12 cellular contexts compared by ENCODE assay signal in genomic region chr12:106112094-106112822, GRCh38. TPM values are rescaled to one million over a fixed set of nuclear protein-coding genes. Genes with fewer than 3 reads are reported as not detected.
DNase-seq lines count a peak whose midpoint lies in the region; ATAC-seq and TF ChIP-seq lines count a peak whose summit lies in the region.
"Had no signal": no experiment of that assay in that cellular context is flagged by ENCODE, and none has a peak within 500 bp of the region (broad histone marks: within the 10 kb centered on the region; RNA-seq: fewer than 3 reads in every experiment).

No MANE protein-coding gene starts in this region.

- CTCF ChIA-PET in naive thymus-derived CD4-positive, alpha-beta T cell (lab: Charles Lee) = no interaction called here

- H3K4me3 ChIP-seq in coronary artery (no peak overlapping the region), neuronal stem cell (ENCODE audit: low read length in 2 of 2) (peak overlapping the region in 1 of 2 donors; percentile 13)
- H3K4me3 ChIP-seq in naive thymus-derived CD4-positive, alpha-beta T cell (ENCODE audit: low read length) = no peak overlapping the region

- POLR2A ChIA-PET in naive thymus-derived CD4-positive, alpha-beta T cell (lab: Charles Lee) = no interaction called here

- no peak for ATAC-seq in GM18909 (IDR thresholded peaks at IDR 0.05; ENCODE audit: poor library complexity, unreplicated experiment)
- ATAC-seq in GM21737 (IDR thresholded peaks at IDR 0.05; ENCODE audit: unreplicated experiment) = no peak
- no peak for ATAC-seq in left lobe of liver
- ATAC-seq in naive thymus-derived CD4-positive, alpha-beta T cell = no peak

- H3K9ac ChIP-seq in neuronal stem cell (ENCODE audit: low read depth, low read length, poor library complexity) = peak overlapping the region; percentile 36
- H3K9ac ChIP-seq: KMS-11 had no signal

- H4K8ac ChIP-seq in neuronal stem cell (ENCODE audit: low read depth, low read length) = no peak overlapping the region

- H2BK5ac ChIP-seq in neuronal stem cell (ENCODE audit: low read length) = no peak overlapping the region

- H3K4me3 Mint-ChIP-seq in naive thymus-derived CD4-positive, alpha-beta T cell = no peak overlapping the region

- no peak overlapping the region for H2BK120ac ChIP-seq in neuronal stem cell (ENCODE audit: low read depth, low read length)

- no peaks in the 10 kb centered on the region for H3K36me3 Mint-ChIP-seq in naive thymus-derived CD4-positive, alpha-beta T cell

- no peak overlapping the region for H4K91ac ChIP-seq in neuronal stem cell (ENCODE audit: low read depth, low read length, poor library complexity)

- no peak for TF ChIP-seq CTCF in coronary artery (IDR thresholded peaks at IDR 0.05)

- peaks cover 20 to 38% (median 25%) of the 10 kb centered on the region in 5 donors for H3K27me3 Mint-ChIP-seq in naive thymus-derived CD4-positive, alpha-beta T cell

- H2BK12ac ChIP-seq in neuronal stem cell (ENCODE audit: low read length) = no peak overlapping the region

- peaks cover 57 to 74% of the 10 kb centered on the region in 2 donors for H3K4me1 ChIP-seq in neuronal stem cell (ENCODE audit: control insufficient read depth in 2 of 2, insufficient read depth in 1 of 2, low read depth in 1 of 2, low read length in 2 of 2)
- no peaks in the 10 kb centered on the region for H3K4me1 ChIP-seq in naive thymus-derived CD4-positive, alpha-beta T cell (ENCODE audit: control insufficient read depth in 2 of 2, insufficient read depth in 2 of 2, low read length in 2 of 2)

- no peak overlapping the region for H2AFZ ChIP-seq in neuronal stem cell (ENCODE audit: low read length)

- H3K9me3 Mint-ChIP-seq in naive thymus-derived CD4-positive, alpha-beta T cell = peaks cover 0 to 2% (median 0%) of the 10 kb centered on the region in 11 donors

- H3K14ac ChIP-seq in neuronal stem cell (ENCODE audit: low read length) = no peak overlapping the region

- peak overlapping the region; percentile 87 to 96 for H3K27ac ChIP-seq in coronary artery
- no peak overlapping the region for H3K27ac ChIP-seq in neuronal stem cell (replicated peaks; ENCODE audit: low read length)
- no peak overlapping the region for H3K27ac ChIP-seq in naive thymus-derived CD4-positive, alpha-beta T cell (ENCODE audit: low read depth, low read length)
- H3K27ac ChIP-seq: C4-2B had no signal

- WGBS in neuronal stem cell (ENCODE audit: extremely low coverage in 2 of 2, insufficient read length in 2 of 2, insufficient replicate concordance in 1 of 2), 2 donors = no CpG with 5 or more reads among the region's 13 CpGs

- H2AK5ac ChIP-seq in neuronal stem cell (ENCODE audit: low read depth, low read length) = peak overlapping the region; percentile 27

- no peaks in the 10 kb centered on the region for H3K9me3 ChIP-seq in neuronal stem cell (replicated peaks in 1 of 2; ENCODE audit: control insufficient read depth in 2 of 2, insufficient read depth in 1 of 2, low read depth in 1 of 2, low read length in 2 of 2)
- no peaks in the 10 kb centered on the region for H3K9me3 ChIP-seq in naive thymus-derived CD4-positive, alpha-beta T cell (ENCODE audit: control insufficient read depth in 2 of 3, low read length in 3 of 3)

- no peak overlapping the region for H3K4ac ChIP-seq in neuronal stem cell (ENCODE audit: low read length)

- no peak overlapping the region for H3K23ac ChIP-seq in neuronal stem cell (ENCODE audit: low read depth, low read length, poor library complexity)

- H3K4me2 ChIP-seq in neuronal stem cell (ENCODE audit: insufficient read depth, low read length, poor library complexity, severe bottlenecking) = no peak overlapping the region

- peak overlapping the region; percentile 65 for H3K18ac ChIP-seq in neuronal stem cell (ENCODE audit: low read length)

- H3K4me1 Mint-ChIP-seq in naive thymus-derived CD4-positive, alpha-beta T cell = peaks cover 0 to 6% (median 0%) of the 10 kb centered on the region in 7 donors

- H2BK15ac ChIP-seq in neuronal stem cell (ENCODE audit: low read length) = no peak overlapping the region

- DNase-seq in C1 segment of cervical spinal cord (lab: John Stamatoyannopoulos, UW) (peak in 9 of 14 donors; percentile 20 to 76 (median 41)), NCI-H128 (lab: John Stamatoyannopoulos, UW; ENCODE audit: unreplicated experiment) (peak; percentile 8), coronary artery (ENCODE audit: low spot score) (no peak), neuronal stem cell (ENCODE audit: low spot score) (no peak), left lobe of liver (ENCODE audit: low spot score) (no peak)
- no peak for DNase-seq in naive thymus-derived CD4-positive, alpha-beta T cell
- DNase-seq: left cardiac atrium, SHP77 had no signal

- H3K36me3 ChIP-seq in neuronal stem cell (replicated peaks in 1 of 2; ENCODE audit: control insufficient read depth in 2 of 2, insufficient read depth in 2 of 2, low read length in 2 of 2) = peaks cover 0 to 19% of the 10 kb centered on the region in 2 donors
- H3K36me3 ChIP-seq in naive thymus-derived CD4-positive, alpha-beta T cell (ENCODE audit: control insufficient read depth in 2 of 3, insufficient read depth in 3 of 3, low read length in 3 of 3) = no peaks in the 10 kb centered on the region

- no peak overlapping the region for H3K27ac Mint-ChIP-seq in naive thymus-derived CD4-positive, alpha-beta T cell

- intact Hi-C loops in naive thymus-derived CD4-positive, alpha-beta T cell (cut with micrococcal nuclease) = no loop called here

- H3K27me3 ChIP-seq in neuronal stem cell (ENCODE audit: control insufficient read depth in 3 of 3, insufficient read depth in 3 of 3, low read depth in 1 of 3, low read length in 3 of 3) = no peaks in the 10 kb centered on the region
- no peaks in the 10 kb centered on the region for H3K27me3 ChIP-seq in naive thymus-derived CD4-positive, alpha-beta T cell (ENCODE audit: control insufficient read depth in 2 of 2, insufficient read depth in 2 of 2, low read length in 2 of 2)

- H3K79me1 ChIP-seq in neuronal stem cell (ENCODE audit: low read depth, low read length) = peaks cover 9% of the 10 kb centered on the region

RNA-seq across cellular contexts. Expression of gene NUAK1, which starts 26.5 kb away (rescaled TPM):
- 13.1 TPM for polyA plus RNA-seq in neuronal stem cell (2013, experiment 1 of 2)
- 13.4 TPM for polyA plus RNA-seq in neuronal stem cell (2013, experiment 2 of 2)
- 3.4 TPM for total RNA-seq in left lobe of liver
- under 1 TPM in 3 of 5 experiments, not detected in 2; 0.02 to 0.51 (median 0.08) TPM for total RNA-seq in naive thymus-derived CD4-positive, alpha-beta T cell
- polyA plus RNA-seq in naive thymus-derived CD4-positive, alpha-beta T cell = not detected

Comparison
In these comparisons a context has a peak if more than half of its experiments do, and no peak if none do; other contexts are left out.
1. DNase-seq: peak in C1 segment of cervical spinal cord (9 of 14) and NCI-H128 (single experiment); none in coronary artery (single experiment), neuronal stem cell (single experiment), left lobe of liver (single experiment) and naive thymus-derived CD4-positive, alpha-beta T cell (0 of 9).
2. H3K27ac ChIP-seq: peak in coronary artery (2 of 2); none in neuronal stem cell (single experiment) and naive thymus-derived CD4-positive, alpha-beta T cell (single experiment).